Comparison of ENCODE assay signal across 24 cellular contexts in the genomic region with DNA sequence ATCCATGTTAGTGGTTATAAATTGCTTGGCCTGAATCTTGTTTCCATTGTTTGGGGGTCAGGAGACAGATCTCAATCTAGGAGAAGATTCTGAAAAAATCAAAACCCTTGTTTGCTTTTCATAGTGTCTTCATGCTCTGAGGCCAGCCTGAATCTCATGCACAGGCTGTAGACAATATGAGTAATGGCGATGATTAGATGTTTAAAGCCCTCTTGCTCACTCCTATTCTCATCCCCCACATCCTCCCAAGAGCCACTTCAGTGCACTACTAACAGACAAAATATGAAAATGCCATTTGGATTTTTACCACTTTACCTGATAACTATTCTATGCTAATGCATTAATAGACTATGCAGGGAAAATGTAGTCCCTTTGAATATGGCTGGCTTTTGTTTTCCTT.
DNase-seq lines count a peak whose midpoint lies in the region; ATAC-seq lines count a peak whose summit lies in the region.
"Had no signal": no experiment of that assay in that cellular context is flagged by ENCODE, and none has a peak within 500 bp of the region (broad histone marks: within the 10 kb centered on the region; RNA-seq: fewer than 3 reads in every experiment).

No MANE protein-coding gene starts in this region.

- WGBS in neuronal stem cell (ENCODE audit: extremely low coverage in 2 of 2, insufficient read length in 2 of 2, insufficient replicate concordance in 1 of 2), 2 donors: no CpG with 5 or more reads among the region's 1 CpG

- H3K18ac ChIP-seq in neuronal stem cell (ENCODE audit: low read length): no peak overlapping the region

- H3K9me3 ChIP-seq in neuronal stem cell (replicated peaks in 1 of 2; ENCODE audit: control insufficient read depth in 2 of 2, insufficient read depth in 1 of 2, low read depth in 1 of 2, low read length in 2 of 2): no peaks in the 10 kb centered on the region
- H3K9me3 ChIP-seq: vagina had no signal

- no peaks in the 10 kb centered on the region for H3K79me1 ChIP-seq in neuronal stem cell (ENCODE audit: low read depth, low read length)

- H3K4me1 ChIP-seq in neuronal stem cell (ENCODE audit: control insufficient read depth in 2 of 2, insufficient read depth in 1 of 2, low read depth in 1 of 2, low read length in 2 of 2): peaks cover 5 to 16% of the 10 kb centered on the region in 2 donors
- H3K4me1 ChIP-seq: vagina had no signal

- no peaks in the 10 kb centered on the region for H3K27me3 ChIP-seq in neuronal stem cell (ENCODE audit: control insufficient read depth in 3 of 3, insufficient read depth in 3 of 3, low read depth in 1 of 3, low read length in 3 of 3)
- H3K27me3 ChIP-seq: vagina had no signal

- no peak overlapping the region for H3K23ac ChIP-seq in neuronal stem cell (ENCODE audit: low read depth, low read length, poor library complexity)

- no peak overlapping the region for H3K27ac ChIP-seq in neuronal stem cell (replicated peaks; ENCODE audit: low read length)
- H3K27ac ChIP-seq: vagina had no signal

- H3K4me2 ChIP-seq in neuronal stem cell (ENCODE audit: insufficient read depth, low read length, poor library complexity, severe bottlenecking): no peak overlapping the region

- no peak overlapping the region for H3K9ac ChIP-seq in neuronal stem cell (ENCODE audit: low read depth, low read length, poor library complexity)

- H3K4ac ChIP-seq in neuronal stem cell (ENCODE audit: low read length): no peak overlapping the region

- no peak overlapping the region for H3K14ac ChIP-seq in neuronal stem cell (ENCODE audit: low read length)

- no peak for ATAC-seq in GM18520 (IDR thresholded peaks at IDR 0.05; ENCODE audit: unreplicated experiment)
- ATAC-seq: esophagus mucosa; left lobe of liver; naive thymus-derived CD4-positive, alpha-beta T cell; sciatic nerve; stimulated activated effector memory CD8-positive, alpha-beta T cell treated with anti-CD3 and anti-CD28 coated beads, Interleukin-12 subunit alpha, Interleukin-12 subunit beta, amount 100 ng/mL, for 72 hours had no signal

- no peak overlapping the region for H2BK15ac ChIP-seq in neuronal stem cell (ENCODE audit: low read length)

- H2BK5ac ChIP-seq in neuronal stem cell (ENCODE audit: low read length): no peak overlapping the region

- H4K91ac ChIP-seq in neuronal stem cell (ENCODE audit: low read depth, low read length, poor library complexity): no peak overlapping the region

- DNase-seq in EL (peak; percentile 60), NCI-H187 treated with DMSO at 0.1 percent for 48 hours (lab: John Stamatoyannopoulos, UW) (peak; percentile 50), amniotic epithelial cell (ENCODE audit: low read depth) (peak; percentile 65), neuronal stem cell (ENCODE audit: low spot score) (no peak), NOMO-1 treated with DMSO at 0.1 percent for 48 hours (lab: John Stamatoyannopoulos, UW; ENCODE audit: unreplicated experiment) (no peak), iPS-NIHi7 (ENCODE audit: extremely low spot score) (no peak)
- no peak for DNase-seq in activated CD4-positive, alpha-beta T cell treated with anti-CD3 and anti-CD28 coated beads, Interleukin-2, amount 50 U/mL, for 4 hours
- DNase-seq: activated CD8-positive, alpha-beta memory T cell treated with anti-CD3 and anti-CD28 coated beads for 24 hours; activated naive CD4-positive, alpha-beta T cell treated with anti-CD3 and anti-CD28 coated beads for 36 hours; activated T-cell treated with anti-CD3 and anti-CD28 coated beads, Interleukin-2, amount 50 U/mL, for 48 hours; anterior cingulate cortex; CD4-positive, alpha-beta memory T cell; cerebellar nuclear complex; naive thymus-derived CD4-positive, alpha-beta T cell; NCI-H1694 treated with DMSO at 0.1 percent for 48 hours; NCI-H446; RPMI8226; T1000 had no signal

- peak overlapping the region; percentile 6 for H2AFZ ChIP-seq in neuronal stem cell (ENCODE audit: low read length)

- H2BK120ac ChIP-seq in neuronal stem cell (ENCODE audit: low read depth, low read length): no peak overlapping the region

- no peak overlapping the region for H4K8ac ChIP-seq in neuronal stem cell (ENCODE audit: low read depth, low read length)

- no peak overlapping the region for H2BK12ac ChIP-seq in neuronal stem cell (ENCODE audit: low read length)

- H3K4me3 ChIP-seq in neuronal stem cell (ENCODE audit: low read length in 2 of 2): no peak overlapping the region
- H3K4me3 ChIP-seq: vagina had no signal

- no peak overlapping the region for H2AK5ac ChIP-seq in neuronal stem cell (ENCODE audit: low read depth, low read length)

- no peaks in the 10 kb centered on the region for H3K36me3 ChIP-seq in neuronal stem cell (replicated peaks in 1 of 2; ENCODE audit: control insufficient read depth in 2 of 2, insufficient read depth in 2 of 2, low read length in 2 of 2)
- H3K36me3 ChIP-seq: vagina had no signal

Comparison
In these comparisons a context has a peak if more than half of its experiments do, and no peak if none do; other contexts are left out.
1. DNase-seq: peak in EL (single experiment), NCI-H187 treated with DMSO at 0.1 percent for 48 hours (single experiment) and amniotic epithelial cell (single experiment); none in neuronal stem cell (single experiment), NOMO-1 treated with DMSO at 0.1 percent for 48 hours (single experiment), activated CD4-positive, alpha-beta T cell treated with anti-CD3 and anti-CD28 coated beads, Interleukin-2, amount 50 U/mL, for 4 hours (0 of 2) and iPS-NIHi7 (single experiment).